In the genomic region with DNA sequence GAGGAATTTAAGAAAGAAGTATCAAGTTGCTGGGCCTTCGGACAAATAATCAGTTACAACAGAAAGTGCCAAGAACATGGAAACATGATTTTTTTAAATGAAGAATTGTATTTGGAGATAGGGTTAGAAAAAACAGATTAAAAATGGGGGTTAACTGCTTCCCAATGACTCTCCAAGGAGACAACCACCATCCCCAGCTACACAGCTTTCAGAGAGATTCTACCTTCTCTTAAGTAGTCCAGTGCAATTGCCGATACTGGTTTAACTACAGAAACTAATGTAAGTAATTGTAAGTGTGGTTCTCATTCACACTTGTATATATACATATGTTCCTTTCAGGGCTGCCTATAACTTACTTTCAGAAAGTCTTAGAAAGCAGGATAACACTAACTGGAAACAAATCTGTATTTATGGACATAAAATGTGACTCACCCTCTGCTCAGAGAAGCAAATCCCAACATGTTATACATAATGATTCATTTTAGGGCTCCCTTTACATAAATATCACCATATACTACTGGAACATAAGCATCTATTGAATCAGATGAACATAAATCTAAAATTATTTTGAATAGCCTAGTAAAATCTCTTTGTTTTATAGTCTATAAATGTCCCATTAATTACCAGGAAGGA, we compare ENCODE assay signal across 1 cellular context.
TF ChIP-seq lines count a peak whose summit lies in the region.

No MANE protein-coding gene starts in this region.

TF ChIP-seq in HEK293T, 16 proteins besides CTCF, POLR2A, EP300 and RAD21:
- TF ChIP-seq FOXA1 (IDR thresholded peaks at IDR 0.05) = no peak
- TF ChIP-seq FOXM1 (IDR thresholded peaks at IDR 0.05; ENCODE audit: borderline replicate concordance) = no peak
- TF ChIP-seq, protein P1, sequence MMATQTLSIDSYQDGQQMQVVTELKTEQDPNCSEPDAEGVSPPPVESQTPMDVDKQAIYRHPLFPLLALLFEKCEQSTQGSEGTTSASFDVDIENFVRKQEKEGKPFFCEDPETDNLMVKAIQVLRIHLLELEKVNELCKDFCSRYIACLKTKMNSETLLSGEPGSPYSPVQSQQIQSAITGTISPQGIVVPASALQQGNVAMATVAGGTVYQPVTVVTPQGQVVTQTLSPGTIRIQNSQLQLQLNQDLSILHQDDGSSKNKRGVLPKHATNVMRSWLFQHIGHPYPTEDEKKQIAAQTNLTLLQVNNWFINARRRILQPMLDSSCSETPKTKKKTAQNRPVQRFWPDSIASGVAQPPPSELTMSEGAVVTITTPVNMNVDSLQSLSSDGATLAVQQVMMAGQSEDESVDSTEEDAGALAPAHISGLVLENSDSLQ (IDR thresholded peaks at IDR 0.05) = no peak
- TF ChIP-seq LEF1 (IDR thresholded peaks at IDR 0.05; ENCODE audit: borderline replicate concordance) = no peak
- no peak for TF ChIP-seq HDGF (IDR thresholded peaks at IDR 0.05; ENCODE audit: borderline replicate concordance)
- TF ChIP-seq NFRKB (IDR thresholded peaks at IDR 0.05) = no peak
- no peak for TF ChIP-seq ELF4 (IDR thresholded peaks at IDR 0.05)
- no peak for TF ChIP-seq L3MBTL2 (conservative IDR thresholded peaks at IDR 0.05)
- TF ChIP-seq CTBP1 (IDR thresholded peaks at IDR 0.05; ENCODE audit: borderline replicate concordance) = no peak
- no peak for TF ChIP-seq ARNT (IDR thresholded peaks at IDR 0.05)
- no peak for TF ChIP-seq TARDBP (IDR thresholded peaks at IDR 0.05)
- no peak for TF ChIP-seq ZNF384 (IDR thresholded peaks at IDR 0.05)
- TF ChIP-seq SUZ12 (IDR thresholded peaks at IDR 0.05) = no peak
- no peak for TF ChIP-seq FOXK2 (IDR thresholded peaks at IDR 0.05)
- TF ChIP-seq SP1 (IDR thresholded peaks at IDR 0.05) = no peak
- TF ChIP-seq BHLHE40 (IDR thresholded peaks at IDR 0.05; ENCODE audit: borderline replicate concordance) = no peak
